Comparison of ENCODE assay signal across 1 cellular context in genomic region chr4:127660486-127660885, GRCh38.
TF ChIP-seq lines count a peak whose summit lies in the region.

No MANE protein-coding gene starts in this region.

TF ChIP-seq in HepG2, 621 proteins besides CTCF, POLR2A, EP300 and RAD21:
- TF ChIP-seq FOSL2 (CRISPR knock-in tag; IDR thresholded peaks at IDR 0.05) (peak; percentile 60), ZNF629 (CRISPR knock-in tag; conservative IDR thresholded peaks at IDR 0.05) (no peak)
